Comparison of ENCODE assay signal across 27 cellular contexts in genomic region chr6:92459606-92460005, GRCh38.
"Had no signal": no experiment of that assay in that cellular context is flagged by ENCODE, and none has a peak within 500 bp of the region (broad histone marks: within the 10 kb centered on the region; RNA-seq: fewer than 3 reads in every experiment).

No MANE protein-coding gene starts in this region.

- H3K36me3 ChIP-seq: gastroesophageal sphincter, heart right ventricle, left lung, neural progenitor cell, right lobe of liver, suprapubic skin, transverse colon, upper lobe of right lung, uterus had no signal

- H3K4me1 ChIP-seq: gastroesophageal sphincter, heart right ventricle, left lung, neural progenitor cell, parathyroid adenoma, right lobe of liver, suprapubic skin, transverse colon, upper lobe of right lung, uterus had no signal

- H2AFZ ChIP-seq: neural progenitor cell, parathyroid adenoma had no signal

- H3K9me3 ChIP-seq: gastroesophageal sphincter, heart right ventricle, right lobe of liver, suprapubic skin, transverse colon, upper lobe of right lung, uterus had no signal

- H3K9ac ChIP-seq: neural progenitor cell, parathyroid adenoma had no signal

- H3K27me3 ChIP-seq: dorsolateral prefrontal cortex, gastroesophageal sphincter, heart right ventricle, left lung, neural progenitor cell, right lobe of liver, suprapubic skin, transverse colon, upper lobe of right lung, uterus had no signal

- DNase-seq: cortex of kidney; dorsolateral prefrontal cortex; effector CD4-positive, alpha-beta T cell; foreskin fibroblast; glutamatergic neuron; heart right ventricle; hippocampal formation; left cardiac atrium; left lung; mesendoderm; midbrain; naive thymus-derived CD4-positive, alpha-beta T cell; right lobe of liver; small intestine; stimulated activated CD4-positive, alpha-beta T cell treated with anti-CD3 and anti-CD28 coated beads, Interleukin-15, amount 100 ng/mL, for 24 hours; stimulated activated CD4-positive, alpha-beta T cell treated with anti-CD3 and anti-CD28 coated beads, Interleukin-2, amount 100 ng/mL, for 48 hours; stimulated activated CD8-positive, alpha-beta memory T cell treated with anti-CD3 and anti-CD28 coated beads, Interleukin-4, amount 100 ng/mL, for 48 hours; stimulated activated naive CD4-positive, alpha-beta T cell; stimulated activated naive CD8-positive, alpha-beta T cell treated with anti-CD3 and anti-CD28 coated beads, Interleukin-15, amount 100 ng/mL, for 72 hours; transverse colon; upper lobe of right lung; uterus had no signal

- H3K27ac ChIP-seq: dorsolateral prefrontal cortex, epithelial cell of prostate, gastroesophageal sphincter, heart right ventricle, left lung, neural progenitor cell, parathyroid adenoma, right lobe of liver, suprapubic skin, transverse colon, upper lobe of right lung, uterus had no signal

- H3K4me3 ChIP-seq: dorsolateral prefrontal cortex, gastroesophageal sphincter, heart right ventricle, left lung, neural progenitor cell, right lobe of liver, suprapubic skin, transverse colon, upper lobe of right lung, uterus had no signal

- H3K4me2 ChIP-seq: neural progenitor cell had no signal
